Comparison of ENCODE assay signal across 20 cellular contexts in genomic region chr19:30393046-30393445, GRCh38. TPM values are rescaled to one million over a fixed set of nuclear protein-coding genes. Genes with fewer than 3 reads are reported as not detected.
DNase-seq lines count a peak whose midpoint lies in the region; ATAC-seq and TF ChIP-seq lines count a peak whose summit lies in the region.
"Had no signal": no experiment of that assay in that cellular context is flagged by ENCODE, and none has a peak within 500 bp of the region (broad histone marks: within the 10 kb centered on the region; RNA-seq: fewer than 3 reads in every experiment).

No MANE protein-coding gene starts in this region.

- no peak overlapping the region; the same call in 1 of the 2 replicates for H3K27ac ChIP-seq in Karpas-422 (ENCODE audit: low read length)
- peak overlapping the region; percentile 37 for H3K27ac ChIP-seq in SJSA1
- H3K27ac ChIP-seq: coronary artery, psoas muscle, testis had no signal

- no peaks in the 10 kb centered on the region for H3K9me2 ChIP-seq in Karpas-422 (replicated peaks; ENCODE audit: insufficient read depth, low read length)

- H2AFZ ChIP-seq in Karpas-422 (ENCODE audit: low read length): no peak overlapping the region

- H3K4me1 ChIP-seq in Karpas-422 (ENCODE audit: low read length): peaks cover 71% of the 10 kb centered on the region
- H3K4me1 ChIP-seq in SJSA1 (replicated peaks): peaks cover 32% of the 10 kb centered on the region
- H3K4me1 ChIP-seq: psoas muscle, testis had no signal

- intact Hi-C loops in lower leg skin (cut with DNase I; ENCODE audit: low total_unique reads): no loop called here

- 70 to 80% methylated on average over 5 of the region's 5 CpGs for WGBS in lower leg skin, 2 donors

- DNase-seq in CD1c-positive myeloid dendritic cell (ENCODE audit: extremely low spot score) (peak; percentile 1), Karpas-422 (peak; percentile 70), SJSA1 (ENCODE audit: low read depth in 1 of 2, low spot score in 2 of 2) (peak; percentile 71 to 75), kidney glomerular epithelial cell (lab: John Stamatoyannopoulos, UW) (peak; percentile 21), lower leg skin (ENCODE audit: low spot score in 2 of 2) (no peak)
- DNase-seq: activated CD4-positive, alpha-beta T cell treated with anti-CD3 and anti-CD28 coated beads for 48 hours; activated T-cell treated with anti-CD3 and anti-CD28 coated beads for 4 hours; CD4-positive, CD25-positive, alpha-beta regulatory T cell; DMS153; left cardiac atrium; midbrain; MM.1S; NCI-H2029 treated with DMSO at 0.1 percent for 48 hours; psoas muscle; testis had no signal

- H3K79me2 ChIP-seq in Karpas-422 (ENCODE audit: low read length): no peaks in the 10 kb centered on the region

- H3K4me3 ChIP-seq in Karpas-422 (ENCODE audit: low read length) (no peak overlapping the region), SJSA1 (no peak overlapping the region), lower leg skin (ENCODE audit: low read depth, poor library complexity, severe bottlenecking) (no peak overlapping the region)
- H3K4me3 ChIP-seq: coronary artery, psoas muscle, testis had no signal

- H3K9me3 ChIP-seq in Karpas-422 (ENCODE audit: low read length) (no peaks in the 10 kb centered on the region), SJSA1 (replicated peaks) (no peaks in the 10 kb centered on the region)
- H3K9me3 ChIP-seq: psoas muscle, testis had no signal

- TF ChIP-seq POLR2A in lower leg skin (IDR thresholded peaks at IDR 0.05): no peak

- H4K20me1 ChIP-seq in Karpas-422 (ENCODE audit: insufficient read depth, low read depth, low read length): no peaks in the 10 kb centered on the region

- H3K27me3 ChIP-seq in Karpas-422 (ENCODE audit: low read length) (no peaks in the 10 kb centered on the region), SJSA1 (replicated peaks) (no peaks in the 10 kb centered on the region)
- H3K27me3 ChIP-seq: testis had no signal

- no peaks in the 10 kb centered on the region for H3K36me3 ChIP-seq in Karpas-422 (ENCODE audit: insufficient read depth, low read length)
- H3K36me3 ChIP-seq in SJSA1: no peaks in the 10 kb centered on the region

- H3K9ac ChIP-seq in Karpas-422 (ENCODE audit: low read length): peak overlapping the region; percentile 7; the same call in 1 of the 2 replicates

- no peak for TF ChIP-seq CTCF in lower leg skin (IDR thresholded peaks at IDR 0.05)

- H3K4me2 ChIP-seq in Karpas-422 (ENCODE audit: low read depth, low read length, poor library complexity, severe bottlenecking): peak overlapping the region; percentile 11

- ATAC-seq in HG02798 (IDR thresholded peaks at IDR 0.05; ENCODE audit: poor library complexity, unreplicated experiment) (no peak), HG02938 (IDR thresholded peaks at IDR 0.05; ENCODE audit: unreplicated experiment) (no peak)
- ATAC-seq: left cardiac atrium, psoas muscle had no signal

RNA-seq across cellular contexts. Expression of gene ZNF536, which starts 20.9 kb away (rescaled TPM):
- 7.0 and 11.6 TPM in 2 replicates for total RNA-seq in Karpas-422 (2014; rRNA removed; shearing (Covaris generic); ENCODE audit: low replicate concordance)
- total RNA-seq in SJSA1 (2014; rRNA removed; shearing (Covaris generic)): 0.63 and 0.79 TPM in 2 replicates
- 1 to 10 TPM in 2 of 4 donors, under 1 TPM in 2; 0.51 to 1.0 (median 0.77) TPM for total RNA-seq in lower leg skin
- total RNA-seq: fibroblast of villous mesenchyme, NCI-H460 had no signal

Comparison
In these comparisons a context has a peak if more than half of its experiments do, and no peak if none do; other contexts are left out.
1. DNase-seq: peak in CD1c-positive myeloid dendritic cell (single experiment), Karpas-422 (single experiment), SJSA1 (2 of 2) and kidney glomerular epithelial cell (single experiment); none in lower leg skin (0 of 2).